In the genomic region with DNA sequence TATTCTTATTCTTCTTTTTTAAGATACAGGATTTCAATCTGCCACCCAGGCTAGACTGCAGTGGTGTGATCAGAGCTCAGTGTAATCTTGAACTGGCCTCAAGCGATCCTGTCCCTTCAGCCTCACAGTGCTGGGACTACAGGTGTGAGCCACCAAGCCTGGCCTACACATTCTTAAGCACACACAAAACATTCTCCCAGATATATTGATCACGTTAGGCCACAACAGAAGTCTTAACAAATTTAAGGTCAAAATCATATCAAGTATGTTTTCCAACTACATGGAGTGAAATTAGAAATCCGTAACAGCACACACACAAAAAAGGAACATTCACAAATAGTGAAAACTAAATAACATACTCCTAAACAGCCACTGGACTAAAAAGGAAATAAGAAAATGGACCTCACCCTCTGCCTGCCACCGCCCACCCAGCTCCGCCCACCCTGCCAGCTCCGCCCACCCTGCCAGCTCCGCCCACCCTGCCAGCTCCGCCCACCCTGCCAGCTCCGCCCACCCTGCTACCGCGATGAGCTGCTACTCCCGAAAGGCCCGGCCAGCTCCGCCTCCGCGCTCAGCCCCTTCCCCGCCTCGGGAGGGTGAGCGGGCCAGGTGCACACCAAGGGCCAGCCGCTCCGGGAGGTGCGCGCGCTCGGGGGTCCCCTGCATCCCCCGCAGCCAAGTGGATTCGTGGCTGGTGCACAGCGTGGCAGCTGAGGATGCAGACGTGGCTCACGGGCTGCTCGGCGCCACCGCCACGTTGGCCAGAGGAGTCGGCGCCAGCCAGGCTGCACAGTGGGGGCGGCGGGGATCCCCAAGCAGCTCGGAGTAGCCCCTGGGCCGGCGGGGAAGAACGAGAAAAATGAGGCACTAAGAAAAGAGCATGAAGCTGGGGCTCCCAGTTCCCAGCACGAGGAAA, we compare ENCODE assay signal across 8 cellular contexts. TPM values are rescaled to one million over a fixed set of nuclear protein-coding genes. Genes with fewer than 3 reads are reported as not detected.
DNase-seq lines count a peak whose midpoint lies in the region; ATAC-seq and TF ChIP-seq lines count a peak whose summit lies in the region.

No MANE protein-coding gene starts in this region.

- no peaks in the 10 kb centered on the region for H3K79me2 ChIP-seq in SU-DHL-6 (ENCODE audit: insufficient read depth, low read length)

- peak overlapping the region; percentile 82 for H3K4me2 ChIP-seq in SU-DHL-6 (ENCODE audit: low read depth, low read length, poor library complexity, severe bottlenecking)

- H3K9ac ChIP-seq in SU-DHL-6 (ENCODE audit: low read length): peak overlapping the region; percentile 63
- H3K9ac ChIP-seq in adipocyte (ENCODE audit: low read length): peak overlapping the region; percentile 74

- H3K4me3 ChIP-seq in SU-DHL-6 (ENCODE audit: insufficient read depth, low read length, poor library complexity, severe bottlenecking) (peak overlapping the region; percentile 58), adipocyte (ENCODE audit: low read length) (peak overlapping the region; percentile 77), heart right ventricle (peak overlapping the region; percentile 43 to 84 (median 69)), prostate gland (peak overlapping the region; percentile 51 to 54), upper lobe of right lung (peak overlapping the region; percentile 63)

- H3K27me3 ChIP-seq in SU-DHL-6 (ENCODE audit: low read length) (no peaks in the 10 kb centered on the region), adipocyte (replicated peaks; ENCODE audit: control insufficient read depth, insufficient read depth, low read length) (no peaks in the 10 kb centered on the region), heart right ventricle (no peaks in the 10 kb centered on the region), prostate gland (replicated peaks; ENCODE audit: insufficient read depth) (no peaks in the 10 kb centered on the region), upper lobe of right lung (no peaks in the 10 kb centered on the region)

- no peaks in the 10 kb centered on the region for H3K9me2 ChIP-seq in SU-DHL-6 (replicated peaks; ENCODE audit: insufficient read depth, low read length)

- H3F3A ChIP-seq in SU-DHL-6 (ENCODE audit: insufficient read depth): peaks cover 22% of the 10 kb centered on the region

- peaks cover 2% of the 10 kb centered on the region; the same call in 1 of the 2 replicates for H3K9me3 ChIP-seq in SU-DHL-6 (ENCODE audit: insufficient read depth, low read length)
- H3K9me3 ChIP-seq in adipocyte (ENCODE audit: control insufficient read depth, low read length): no peaks in the 10 kb centered on the region
- peaks cover 0 to 29% (median 8%) of the 10 kb centered on the region in 11 donors for H3K9me3 ChIP-seq in heart right ventricle
- H3K9me3 ChIP-seq in prostate gland: no peaks in the 10 kb centered on the region
- no peaks in the 10 kb centered on the region for H3K9me3 ChIP-seq in upper lobe of right lung

- peak; percentile 27 for TF ChIP-seq POLR2A in prostate gland (IDR thresholded peaks at IDR 0.05)

- TF ChIP-seq CTCF in SU-DHL-6 (IDR thresholded peaks at IDR 0.05; ENCODE audit: insufficient read depth, low read length, poor library complexity, severe bottlenecking): no peak
- TF ChIP-seq CTCF in heart right ventricle (IDR thresholded peaks at IDR 0.05): no peak
- TF ChIP-seq CTCF in prostate gland (IDR thresholded peaks at IDR 0.05): no peak
- no peak for TF ChIP-seq CTCF in upper lobe of right lung (IDR thresholded peaks at IDR 0.05)

- DNase-seq in CD1c-positive myeloid dendritic cell (ENCODE audit: extremely low spot score) (peak; percentile 67), adipocyte (ENCODE audit: low read depth) (peak; percentile 74), heart right ventricle (peak; percentile 73 to 86), prostate gland (ENCODE audit: low spot score) (peak; percentile 73), upper lobe of right lung (peak; percentile 91)

- intact Hi-C loops in heart right ventricle (cut with DNase I): loop anchor here in 1 of 10 donors (10.0 kb wide), 1 partner anchor 95 kb away; no protein-coding TSS in a partner anchor
- intact Hi-C loops in prostate gland (cut with DNase I): no loop called here
- intact Hi-C loops in upper lobe of right lung (cut with DNase I): no loop called here

- H3K4me1 ChIP-seq in adipocyte (ENCODE audit: control insufficient read depth, insufficient read depth, low read length) (no peaks in the 10 kb centered on the region), heart right ventricle (peaks cover 0 to 29% (median 4%) of the 10 kb centered on the region in 9 donors), prostate gland (replicated peaks) (no peaks in the 10 kb centered on the region), upper lobe of right lung (peaks cover 3% of the 10 kb centered on the region)

- no peaks in the 10 kb centered on the region for H3K36me3 ChIP-seq in SU-DHL-6 (ENCODE audit: low read length)
- no peaks in the 10 kb centered on the region for H3K36me3 ChIP-seq in adipocyte (ENCODE audit: control insufficient read depth, insufficient read depth, low read length, severe bottlenecking)
- no peaks in the 10 kb centered on the region for H3K36me3 ChIP-seq in heart right ventricle
- H3K36me3 ChIP-seq in prostate gland: no peaks in the 10 kb centered on the region
- H3K36me3 ChIP-seq in upper lobe of right lung: no peaks in the 10 kb centered on the region

- WGBS in heart right ventricle, 2 donors: 11% methylated on average over 42 to 43 of the region's 43 CpGs
- 7% methylated on average over 42 of the region's 43 CpGs for WGBS in prostate gland

- H4K20me1 ChIP-seq in SU-DHL-6 (ENCODE audit: low read depth, low read length): no peaks in the 10 kb centered on the region

- H2AFZ ChIP-seq in SU-DHL-6 (ENCODE audit: low read depth, low read length, severe bottlenecking): peak overlapping the region; percentile 84

- ATAC-seq in GM19438 (IDR thresholded peaks at IDR 0.05; ENCODE audit: low read depth, unreplicated experiment): peak; percentile 75
- peak; percentile 63 for ATAC-seq in HG03565 (IDR thresholded peaks at IDR 0.05; ENCODE audit: unreplicated experiment)
- ATAC-seq in heart right ventricle: peak; percentile 96 to 99 (median 98)
- ATAC-seq in upper lobe of right lung: peak; percentile 99

- H3K27ac ChIP-seq in SU-DHL-6 (ENCODE audit: low read depth, low read length) (peak overlapping the region; percentile 86), heart right ventricle (peak overlapping the region in 9 of 10 donors; percentile 20 to 83 (median 64)), prostate gland (peak overlapping the region; percentile 26 to 77), upper lobe of right lung (peak overlapping the region; percentile 30)

RNA-seq across cellular contexts. Expression of a gene that starts 41.2 kb away (rescaled TPM):
- total RNA-seq in heart right ventricle (10 to 100 TPM in 9 of 10 donors, 1 to 10 TPM in 1; 8.6 to 17.8 (median 12.3) TPM), prostate gland (10 to 100 TPM in 1 of 2 donors, 1 to 10 TPM in 1; 8.1 to 24.4 TPM), upper lobe of right lung (8.2 TPM)
- 1 to 10 TPM; 3.1 to 8.3 TPM for polyA plus RNA-seq in heart right ventricle

RNA-seq across cellular contexts. Expression of a gene that starts 41.6 kb away (rescaled TPM):
- total RNA-seq in heart right ventricle: 100 to 1,000 TPM; 220 to 458 (median 262) TPM
- polyA plus RNA-seq in heart right ventricle: 10 to 100 TPM; 63.5 to 69.5 TPM
- total RNA-seq in prostate gland: 10 to 100 TPM in 1 of 2 donors, 1 to 10 TPM in 1; 1.5 to 54.2 TPM
- 0.43 TPM for total RNA-seq in upper lobe of right lung

Comparison
In these comparisons a context has a peak if more than half of its experiments do, and no peak if none do; other contexts are left out.
1. Peak in every context shown above with its lines: DNase-seq, ATAC-seq, H3K4me3 ChIP-seq and H3K27ac ChIP-seq.
2. H3K27ac ChIP-seq: peak in every context shown above with its lines; median percentile 86 in SU-DHL-6; 64 in heart right ventricle; 52 in prostate gland; 30 in upper lobe of right lung.
3. RNA of a gene that starts 41.6 kb away (total RNA-seq): 220 to 458 TPM in heart right ventricle; 1.5 to 54.2 TPM in prostate gland and 0.43 TPM in upper lobe of right lung (single experiment); every median in the first group is over 4 times any median in the second.